8 cellular contexts compared by ENCODE assay signal in the genomic region with DNA sequence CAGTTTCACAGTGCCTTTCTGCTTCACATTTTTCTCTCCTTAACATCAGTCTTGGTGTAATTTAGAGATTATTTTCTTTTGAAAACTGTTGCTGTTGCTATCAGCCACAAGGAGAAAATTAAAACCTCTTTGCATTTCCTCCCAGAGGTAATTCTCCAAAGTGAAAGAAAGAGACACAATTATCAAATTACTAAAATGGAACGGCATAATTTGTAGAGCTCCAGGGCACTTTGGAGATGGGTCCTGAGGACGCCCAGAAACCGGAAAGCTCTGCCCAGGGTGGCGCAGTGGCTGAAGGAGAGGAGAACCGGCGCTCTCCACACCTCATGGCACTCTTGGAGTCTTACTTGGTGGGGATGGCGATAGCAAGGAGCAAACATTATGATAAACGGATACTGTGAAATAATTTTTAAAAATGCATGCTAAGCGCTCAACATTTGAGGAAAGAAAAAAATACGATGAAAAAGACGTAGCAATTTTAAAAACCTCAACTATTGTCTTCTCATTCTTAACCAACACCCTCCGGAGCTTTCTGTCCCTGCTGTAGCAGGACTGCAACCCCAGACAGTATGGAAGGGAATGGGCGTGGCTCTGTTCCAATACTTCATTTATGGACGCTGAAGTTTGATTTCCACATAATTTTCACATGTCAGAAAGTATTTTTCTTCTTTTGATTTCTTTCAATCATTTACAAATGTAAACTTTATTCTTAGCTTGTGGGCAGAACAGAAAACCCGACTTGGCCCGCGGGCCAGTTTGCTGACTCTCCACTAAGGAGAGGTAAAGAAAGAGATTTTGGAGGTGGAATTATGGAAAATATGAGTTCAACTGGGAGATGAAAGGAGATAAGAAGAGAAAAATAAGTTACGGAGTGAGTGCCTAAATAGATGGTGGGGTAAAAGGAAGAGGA. TPM values are rescaled to one million over a fixed set of nuclear protein-coding genes. Genes with fewer than 3 reads are reported as not detected.
A peak's percentile ranks its signal among the peaks of the same experiment; 100 is the strongest.
DNase-seq lines count a peak whose midpoint lies in the region; ATAC-seq, FAIRE-seq and TF ChIP-seq lines count a peak whose summit lies in the region.

No MANE protein-coding gene starts in this region.

- no peak for TF ChIP-seq CTCF in vagina (IDR thresholded peaks at IDR 0.05)

- peaks cover 2% of the 10 kb centered on the region for H3K9me3 Mint-ChIP-seq in activated CD4-positive, alpha-beta T cell treated with anti-CD3 and anti-CD28 coated beads, Interleukin-2, amount 10 ng/mL, durations not matched to agents 24 days and 14 days
- no peaks in the 10 kb centered on the region for H3K9me3 Mint-ChIP-seq in central memory CD8-positive, alpha-beta T cell
- H3K9me3 Mint-ChIP-seq in memory B cell = no peaks in the 10 kb centered on the region

- peaks cover 45% of the 10 kb centered on the region for H3K36me3 Mint-ChIP-seq in activated CD4-positive, alpha-beta T cell treated with anti-CD3 and anti-CD28 coated beads, Interleukin-2, amount 10 ng/mL, durations not matched to agents 24 days and 14 days (ENCODE audit: low read depth)
- H3K36me3 Mint-ChIP-seq in central memory CD8-positive, alpha-beta T cell (ENCODE audit: insufficient read depth) = peaks cover 38% of the 10 kb centered on the region
- peaks cover 5% of the 10 kb centered on the region for H3K36me3 Mint-ChIP-seq in memory B cell

- FAIRE-seq in RCC 7860 (lab: Jason Lieb, UNC) = no peak

- H3K4me3 Mint-ChIP-seq in activated CD4-positive, alpha-beta T cell treated with anti-CD3 and anti-CD28 coated beads, Interleukin-2, amount 10 ng/mL, durations not matched to agents 24 days and 14 days = peak overlapping the region; percentile 98
- peak overlapping the region; percentile 94 for H3K4me3 Mint-ChIP-seq in central memory CD8-positive, alpha-beta T cell
- H3K4me3 Mint-ChIP-seq in memory B cell = peak overlapping the region; percentile 90

- no peaks in the 10 kb centered on the region for H3K9me3 ChIP-seq in vagina

- no peaks in the 10 kb centered on the region for H3K27me3 ChIP-seq in vagina

- peak overlapping the region; percentile 95 for H3K27ac ChIP-seq in vagina

- peak; percentile 72 for DNase-seq in activated CD4-positive, alpha-beta T cell treated with anti-CD3 and anti-CD28 coated beads, Interleukin-2, amount 10 ng/mL, durations not matched to agents 24 days and 14 days
- DNase-seq in activated CD4-positive, alpha-beta T cell treated with anti-CD3 and anti-CD28 coated beads for 1 hour = no peak
- DNase-seq in RCC 7860 (ENCODE audit: low spot score) = peak; percentile 28
- DNase-seq in central memory CD8-positive, alpha-beta T cell (ENCODE audit: low spot score in 2 of 2) = no peak
- no peak for DNase-seq in memory B cell (ENCODE audit: low spot score in 2 of 2)
- DNase-seq in vagina (ENCODE audit: extremely low spot score in 2 of 2) = no peak
- no peak for DNase-seq in NCI-H2029 (lab: John Stamatoyannopoulos, UW)

- H3K27me3 Mint-ChIP-seq in activated CD4-positive, alpha-beta T cell treated with anti-CD3 and anti-CD28 coated beads, Interleukin-2, amount 10 ng/mL, durations not matched to agents 24 days and 14 days = no peaks in the 10 kb centered on the region
- no peaks in the 10 kb centered on the region for H3K27me3 Mint-ChIP-seq in central memory CD8-positive, alpha-beta T cell
- H3K27me3 Mint-ChIP-seq in memory B cell = no peaks in the 10 kb centered on the region

- peaks cover 44% of the 10 kb centered on the region for H3K4me1 Mint-ChIP-seq in activated CD4-positive, alpha-beta T cell treated with anti-CD3 and anti-CD28 coated beads, Interleukin-2, amount 10 ng/mL, durations not matched to agents 24 days and 14 days
- peaks cover 38% of the 10 kb centered on the region for H3K4me1 Mint-ChIP-seq in central memory CD8-positive, alpha-beta T cell
- peaks cover 23% of the 10 kb centered on the region for H3K4me1 Mint-ChIP-seq in memory B cell

- ATAC-seq in central memory CD8-positive, alpha-beta T cell (replicated peaks; ENCODE audit: extremely low read depth, poor library complexity, severe bottlenecking) = peak; percentile 14
- ATAC-seq in memory B cell (ENCODE audit: low read depth) (no peak), GM21786 (IDR thresholded peaks at IDR 0.05; ENCODE audit: unreplicated experiment) (no peak)

- peaks cover 27% of the 10 kb centered on the region for H3K4me1 ChIP-seq in vagina

- intact Hi-C loops in activated CD4-positive, alpha-beta T cell treated with anti-CD3 and anti-CD28 coated beads, Interleukin-2, amount 10 ng/mL, durations not matched to agents 24 days and 14 days (cut with micrococcal nuclease) = loop anchor here (1.0 to 5.0 kb wide), 3 partner anchors 13 to 94 kb away; no protein-coding TSS in a partner anchor
- intact Hi-C loops in vagina (cut with DNase I) = no loop called here

- H3K27ac Mint-ChIP-seq in activated CD4-positive, alpha-beta T cell treated with anti-CD3 and anti-CD28 coated beads, Interleukin-2, amount 10 ng/mL, durations not matched to agents 24 days and 14 days = peak overlapping the region; percentile 98
- peak overlapping the region; percentile 98 for H3K27ac Mint-ChIP-seq in central memory CD8-positive, alpha-beta T cell (ENCODE audit: low read depth)
- H3K27ac Mint-ChIP-seq in memory B cell = peak overlapping the region; percentile 66

- H3K36me3 ChIP-seq in vagina = peaks cover 0 to 33% of the 10 kb centered on the region in 2 donors

- peak overlapping the region; percentile 85 to 90 for H3K4me3 ChIP-seq in vagina

- TF ChIP-seq POLR2A in vagina (IDR thresholded peaks at IDR 0.05) = no peak

RNA-seq across cellular contexts. Expression of gene S100A11, which starts 1.1 kb away (rescaled TPM):
- total RNA-seq in activated CD4-positive, alpha-beta T cell treated with anti-CD3 and anti-CD28 coated beads, Interleukin-2, amount 10 ng/mL, durations not matched to agents 24 days and 14 days = 218 TPM in 2 replicates
- 559 TPM for total RNA-seq in vagina

RNA-seq across cellular contexts. Expression of gene S100A10, which starts 42.0 kb away (rescaled TPM):
- 103 and 107 TPM in 2 replicates for total RNA-seq in activated CD4-positive, alpha-beta T cell treated with anti-CD3 and anti-CD28 coated beads, Interleukin-2, amount 10 ng/mL, durations not matched to agents 24 days and 14 days
- total RNA-seq in vagina = 176 TPM

RNA-seq across cellular contexts. Expression of gene TCHHL1, which starts 53.2 kb away (rescaled TPM):
- total RNA-seq in activated CD4-positive, alpha-beta T cell treated with anti-CD3 and anti-CD28 coated beads, Interleukin-2, amount 10 ng/mL, durations not matched to agents 24 days and 14 days = not detected in 2 replicates
- not detected for total RNA-seq in vagina

Comparison
In these comparisons a context has a peak if more than half of its experiments do, and no peak if none do; other contexts are left out.
1. DNase-seq: peak in activated CD4-positive, alpha-beta T cell treated with anti-CD3 and anti-CD28 coated beads, Interleukin-2, amount 10 ng/mL, durations not matched to agents 24 days and 14 days (single experiment) and RCC 7860 (single experiment); none in activated CD4-positive, alpha-beta T cell treated with anti-CD3 and anti-CD28 coated beads for 1 hour (single experiment), central memory CD8-positive, alpha-beta T cell (0 of 2), memory B cell (0 of 2), vagina (0 of 2) and NCI-H2029 (single experiment).
2. Peak in every context shown above with its lines, with median percentiles within 50 percentile points of each other: H3K27ac Mint-ChIP-seq and H3K4me3 Mint-ChIP-seq.